In the genomic region with DNA sequence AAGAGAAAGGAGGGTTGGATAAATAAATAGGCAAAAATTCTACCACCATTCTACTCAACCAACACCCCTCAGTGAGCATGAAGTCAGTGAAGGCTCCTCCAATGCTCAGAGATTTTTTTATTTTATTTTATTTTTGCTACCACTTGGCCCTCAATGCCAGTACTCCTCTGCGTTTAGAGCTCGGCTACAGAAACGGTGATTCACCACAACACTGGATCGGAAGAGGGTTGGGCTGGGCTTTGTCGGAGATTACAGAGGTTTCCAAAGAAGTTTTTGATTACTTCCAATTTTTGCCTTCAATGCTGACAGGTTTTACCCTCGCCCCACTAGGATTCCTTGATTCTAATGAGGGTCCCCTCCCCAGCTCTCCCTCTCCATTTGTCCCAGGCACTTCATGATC, we compare ENCODE assay signal across 25 cellular contexts.
"Had no signal": no experiment of that assay in that cellular context is flagged by ENCODE, and none has a peak within 500 bp of the region (broad histone marks: within the 10 kb centered on the region; RNA-seq: fewer than 3 reads in every experiment).

No MANE protein-coding gene starts in this region.

- H3K27ac ChIP-seq: colonic mucosa, dorsolateral prefrontal cortex, esophagus squamous epithelium, left lung, prostate gland, thyroid gland had no signal

- ATAC-seq: activated CD4-positive, alpha-beta T cell treated with anti-CD3 and anti-CD28 coated beads for 36 hours; activated T-helper 17 cell treated with anti-CD3 and anti-CD28 coated beads, Interleukin-2, amount 50 U/mL, for 72 hours; left lung; natural killer cell had no signal

- H3K36me3 ChIP-seq: colonic mucosa, esophagus squamous epithelium, left lung, prostate gland, thyroid gland had no signal

- H3K4me1 ChIP-seq: colonic mucosa, esophagus squamous epithelium, left lung, prostate gland, thyroid gland had no signal

- DNase-seq: activated B cell treated with CpG ODN at 0.5 μM for 24 hours; activated CD4-positive, alpha-beta T cell treated with anti-CD3 and anti-CD28 coated beads for 36 hours; activated CD4-positive, alpha-beta T cell treated with anti-CD3 and anti-CD28 coated beads, Interleukin-2, amount 50 U/mL, for 4 hours; activated CD8-positive, alpha-beta memory T cell treated with anti-CD3 and anti-CD28 coated beads for 24 hours; activated CD8-positive, alpha-beta memory T cell treated with anti-CD3 and anti-CD28 coated beads, Interleukin-2, amount 50 U/mL, for 4 hours; activated naive CD4-positive, alpha-beta T cell; activated naive CD8-positive, alpha-beta T cell treated with anti-CD3 and anti-CD28 coated beads for 36 hours; activated T-cell treated with anti-CD3 and anti-CD28 coated beads, Interleukin-2, amount 50 U/mL, for 24 hours; amniotic stem cell; colonic mucosa; dorsolateral prefrontal cortex; esophagus squamous epithelium; foreskin melanocyte; glutamatergic neuron; hippocampal formation; kidney glomerular epithelial cell; left lung; midbrain; natural killer cell; stimulated activated CD4-positive, alpha-beta T cell treated with anti-CD3 and anti-CD28 coated beads, Interleukin-12 subunit alpha, Interleukin-12 subunit beta, amount 100 ng/mL, for 4 hours; substantia nigra; T1000; thyroid gland had no signal

- H3K27me3 ChIP-seq: colonic mucosa, esophagus squamous epithelium, left lung, thyroid gland had no signal

- H3K4me3 ChIP-seq: colonic mucosa, dorsolateral prefrontal cortex, esophagus squamous epithelium, left lung, prostate gland, thyroid gland had no signal

- H3K9me3 ChIP-seq: colonic mucosa, esophagus squamous epithelium, left lung, prostate gland, thyroid gland had no signal
